Comparison of ENCODE assay signal across 11 cellular contexts in genomic region chr2:223969856-223970255, GRCh38. TPM values are rescaled to one million over a fixed set of nuclear protein-coding genes. Genes with fewer than 3 reads are reported as not detected.
A peak's percentile ranks its signal among the peaks of the same experiment; 100 is the strongest.
DNase-seq lines count a peak whose midpoint lies in the region; ATAC-seq and TF ChIP-seq lines count a peak whose summit lies in the region.
"Had no signal": no experiment of that assay in that cellular context is flagged by ENCODE, and none has a peak within 500 bp of the region (broad histone marks: within the 10 kb centered on the region; RNA-seq: fewer than 3 reads in every experiment).

No MANE protein-coding gene starts in this region.

- TF ChIP-seq CTCF in chondrocyte (IDR thresholded peaks at IDR 0.05) (no peak), upper lobe of right lung (IDR thresholded peaks at IDR 0.05) (no peak), sigmoid colon (IDR thresholded peaks at IDR 0.05) (no peak)

- TF ChIP-seq EP300 in sigmoid colon (IDR thresholded peaks at IDR 0.05): no peak

- no peak for DNase-seq in stimulated activated naive CD8-positive, alpha-beta T cell treated with anti-CD3 and anti-CD28 coated beads, Interleukin-15, amount 100 ng/mL, for 72 hours
- DNase-seq in stimulated activated naive CD8-positive, alpha-beta T cell treated with anti-CD3 and anti-CD28 coated beads, Interleukin-15, Interleukin-2, amounts not matched to agents 100 U/mL and 50 U/mL, for 24 hours: no peak
- DNase-seq in HT-29 (ENCODE audit: low spot score) (peak; percentile 15), chondrocyte (ENCODE audit: low spot score) (no peak), upper lobe of right lung (no peak), DMS 273 (lab: John Stamatoyannopoulos, UW; ENCODE audit: unreplicated experiment) (no peak), sigmoid colon (no peak)

- H3K27me3 Mint-ChIP-seq in stimulated activated naive CD8-positive, alpha-beta T cell treated with anti-CD3 and anti-CD28 coated beads, Interleukin-15, amount 100 ng/mL, for 72 hours: no peaks in the 10 kb centered on the region
- H3K27me3 Mint-ChIP-seq in chondrocyte (ENCODE audit: low read depth): no peaks in the 10 kb centered on the region
- H3K27me3 Mint-ChIP-seq: stimulated activated naive CD8-positive, alpha-beta T cell treated with anti-CD3 and anti-CD28 coated beads, Interleukin-15, Interleukin-2, amounts not matched to agents 100 ng/mL and 50 ng/mL, for 24 hours had no signal

- no peak overlapping the region for H3K27ac Mint-ChIP-seq in stimulated activated naive CD8-positive, alpha-beta T cell treated with anti-CD3 and anti-CD28 coated beads, Interleukin-15, amount 100 ng/mL, for 72 hours
- H3K27ac Mint-ChIP-seq in chondrocyte (ENCODE audit: unreplicated experiment): peak overlapping the region; percentile 14
- H3K27ac Mint-ChIP-seq: stimulated activated naive CD8-positive, alpha-beta T cell treated with anti-CD3 and anti-CD28 coated beads, Interleukin-15, Interleukin-2, amounts not matched to agents 100 ng/mL and 50 ng/mL, for 24 hours had no signal

- H3K9me3 Mint-ChIP-seq in stimulated activated naive CD8-positive, alpha-beta T cell treated with anti-CD3 and anti-CD28 coated beads, Interleukin-15, amount 100 ng/mL, for 72 hours: no peaks in the 10 kb centered on the region
- no peaks in the 10 kb centered on the region for H3K9me3 Mint-ChIP-seq in chondrocyte (ENCODE audit: low read depth)
- H3K9me3 Mint-ChIP-seq: stimulated activated naive CD8-positive, alpha-beta T cell treated with anti-CD3 and anti-CD28 coated beads, Interleukin-15, Interleukin-2, amounts not matched to agents 100 ng/mL and 50 ng/mL, for 24 hours had no signal

- no peak overlapping the region for H3K4me3 Mint-ChIP-seq in stimulated activated naive CD8-positive, alpha-beta T cell treated with anti-CD3 and anti-CD28 coated beads, Interleukin-15, amount 100 ng/mL, for 72 hours
- H3K4me3 Mint-ChIP-seq in chondrocyte (ENCODE audit: unreplicated experiment): no peak overlapping the region
- H3K4me3 Mint-ChIP-seq: stimulated activated naive CD8-positive, alpha-beta T cell treated with anti-CD3 and anti-CD28 coated beads, Interleukin-15, Interleukin-2, amounts not matched to agents 100 ng/mL and 50 ng/mL, for 24 hours had no signal

- H3K4me3 ChIP-seq in upper lobe of right lung (no peak overlapping the region), sigmoid colon (no peak overlapping the region)
- H3K4me3 ChIP-seq: SJCRH30 had no signal

- H3K27me3 ChIP-seq in upper lobe of right lung (no peaks in the 10 kb centered on the region), sigmoid colon (no peaks in the 10 kb centered on the region)
- H3K27me3 ChIP-seq: SJCRH30 had no signal

- ATAC-seq in stimulated activated naive CD8-positive, alpha-beta T cell treated with anti-CD3 and anti-CD28 coated beads, Interleukin-15, amount 100 ng/mL, for 72 hours: peak; percentile 52
- no peak for ATAC-seq in stimulated activated naive CD8-positive, alpha-beta T cell treated with anti-CD3 and anti-CD28 coated beads, Interleukin-15, Interleukin-2, amounts not matched to agents 100 U/mL and 50 U/mL, for 24 hours
- peak; percentile 76 for ATAC-seq in upper lobe of right lung
- no peak for ATAC-seq in GM19467 (IDR thresholded peaks at IDR 0.05; ENCODE audit: unreplicated experiment)

- no peak for TF ChIP-seq POLR2A in sigmoid colon (IDR thresholded peaks at IDR 0.05)

- H3K36me3 ChIP-seq in upper lobe of right lung (peaks cover 42% of the 10 kb centered on the region), sigmoid colon (peaks cover 9 to 39% (median 11%) of the 10 kb centered on the region in 4 donors)

- H3K4me1 ChIP-seq in upper lobe of right lung (no peaks in the 10 kb centered on the region), sigmoid colon (no peaks in the 10 kb centered on the region)
- H3K4me1 ChIP-seq: SJCRH30 had no signal

- H3K9me3 ChIP-seq in upper lobe of right lung: no peaks in the 10 kb centered on the region
- no peaks in the 10 kb centered on the region for H3K9me3 ChIP-seq in sigmoid colon
- H3K9me3 ChIP-seq: SJCRH30 had no signal

- peaks cover 7% of the 10 kb centered on the region for H3K36me3 Mint-ChIP-seq in chondrocyte (ENCODE audit: low read depth)

- intact Hi-C loops in upper lobe of right lung (cut with DNase I) (no loop called here), sigmoid colon (cut with DNase I) (loop anchor here (2.0 to 10.0 kb wide), 2 partner anchors 315 to 395 kb away; no protein-coding TSS in a partner anchor)

- H3K27ac ChIP-seq in upper lobe of right lung (no peak overlapping the region), sigmoid colon (no peak overlapping the region)
- H3K27ac ChIP-seq: SJCRH30, WERI-Rb-1 had no signal

- H3K4me1 Mint-ChIP-seq in stimulated activated naive CD8-positive, alpha-beta T cell treated with anti-CD3 and anti-CD28 coated beads, Interleukin-15, amount 100 ng/mL, for 72 hours: peaks cover 8% of the 10 kb centered on the region
- H3K4me1 Mint-ChIP-seq in chondrocyte (ENCODE audit: low read depth): peaks cover 7% of the 10 kb centered on the region

- WGBS in sigmoid colon, 2 donors: 93 to 98% methylated on average over 1 of the region's 1 CpG

RNA-seq across cellular contexts. Expression of gene MRPL44, which starts 12.6 kb away (rescaled TPM):
- 23.1 and 24.4 TPM in 2 replicates for total RNA-seq in HT-29 (2014; rRNA removed; shearing (Covaris generic))
- 23.5 to 24.6 TPM (median 23.8 TPM) in 3 replicates for total RNA-seq in chondrocyte
- 18.9 TPM for total RNA-seq in upper lobe of right lung
- 10 to 100 TPM; 14.9 to 22.8 (median 20.4) TPM for total RNA-seq in sigmoid colon
- polyA plus RNA-seq in sigmoid colon: 10 to 100 TPM; 35.4 to 51.3 (median 38.2) TPM

RNA-seq across cellular contexts. Expression of gene WDFY1, which starts 24.7 kb away (rescaled TPM):
- total RNA-seq in HT-29 (2014; rRNA removed; shearing (Covaris generic)): 56.0 and 77.7 TPM in 2 replicates
- total RNA-seq in chondrocyte: 52.3 to 68.0 TPM (median 61.3 TPM) in 3 replicates
- total RNA-seq in upper lobe of right lung: 50.1 TPM
- 10 to 100 TPM; 21.6 to 31.1 (median 23.5) TPM for total RNA-seq in sigmoid colon
- 10 to 100 TPM; 17.4 to 36.1 (median 32.0) TPM for polyA plus RNA-seq in sigmoid colon

Comparison
In these comparisons a context has a peak if more than half of its experiments do, and no peak if none do; other contexts are left out.
1. ATAC-seq: peak in stimulated activated naive CD8-positive, alpha-beta T cell treated with anti-CD3 and anti-CD28 coated beads, Interleukin-15, amount 100 ng/mL, for 72 hours (single experiment) and upper lobe of right lung (single experiment); none in stimulated activated naive CD8-positive, alpha-beta T cell treated with anti-CD3 and anti-CD28 coated beads, Interleukin-15, Interleukin-2, amounts not matched to agents 100 U/mL and 50 U/mL, for 24 hours (single experiment) and GM19467 (single experiment).